In the genomic region with DNA sequence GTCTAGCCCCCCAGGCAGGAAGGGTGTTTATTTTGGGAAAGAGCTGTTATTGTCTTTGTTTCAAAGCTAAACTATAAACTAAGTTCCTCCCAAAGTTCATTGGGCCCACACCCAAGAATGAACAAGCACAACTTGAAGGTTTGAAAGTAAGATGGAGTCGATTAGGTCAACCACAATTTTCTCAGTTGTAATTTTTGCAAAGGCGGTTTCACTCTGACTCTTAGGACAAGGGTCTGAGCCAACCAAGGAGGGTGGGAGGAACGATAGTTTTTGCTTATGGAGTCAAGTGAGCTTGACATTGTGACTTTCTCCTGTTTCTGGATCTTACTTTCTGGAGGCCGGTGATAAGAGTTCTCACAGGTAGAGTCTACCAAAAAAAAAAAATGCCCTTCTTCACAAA, we compare ENCODE assay signal across 11 cellular contexts. TPM values are rescaled to one million over a fixed set of nuclear protein-coding genes. Genes with fewer than 3 reads are reported as not detected.
A peak's percentile ranks its signal among the peaks of the same experiment; 100 is the strongest.
DNase-seq lines count a peak whose midpoint lies in the region; ATAC-seq, FAIRE-seq and TF ChIP-seq lines count a peak whose summit lies in the region.
"Had no signal": no experiment of that assay in that cellular context is flagged by ENCODE, and none has a peak within 500 bp of the region (broad histone marks: within the 10 kb centered on the region; RNA-seq: fewer than 3 reads in every experiment).

No MANE protein-coding gene starts in this region.

- H3K79me2 ChIP-seq in neural progenitor cell (ENCODE audit: low read depth) = no peaks in the 10 kb centered on the region
- no peaks in the 10 kb centered on the region for H3K79me2 ChIP-seq in Karpas-422 (ENCODE audit: low read length)

- H3K4me3 Mint-ChIP-seq in activated CD4-positive, alpha-beta T cell treated with anti-CD3 and anti-CD28 coated beads, Interleukin-2, amount 10 ng/mL, durations not matched to agents 24 days and 14 days = peak overlapping the region; percentile 63
- no peak overlapping the region for H3K4me3 Mint-ChIP-seq in neural progenitor cell
- H3K4me3 Mint-ChIP-seq: activated naive CD4-positive, alpha-beta T cell treated with anti-CD3 and anti-CD28 coated beads, Interleukin-2, amount 50 U/mL, for 24 hours had no signal

- H3K27me3 Mint-ChIP-seq in activated CD4-positive, alpha-beta T cell treated with anti-CD3 and anti-CD28 coated beads, Interleukin-2, amount 10 ng/mL, durations not matched to agents 24 days and 14 days = no peaks in the 10 kb centered on the region
- peaks cover 2% of the 10 kb centered on the region for H3K27me3 Mint-ChIP-seq in neural progenitor cell (ENCODE audit: insufficient read depth, low read depth)

- ATAC-seq in GM21717 (IDR thresholded peaks at IDR 0.05; ENCODE audit: unreplicated experiment) (peak; percentile 93), HG03378 (IDR thresholded peaks at IDR 0.05; ENCODE audit: unreplicated experiment) (peak; percentile 91)

- FAIRE-seq in small intestine (lab: Jason Lieb, UNC) = no peak

- peaks cover 28% of the 10 kb centered on the region for H3K4me1 Mint-ChIP-seq in activated CD4-positive, alpha-beta T cell treated with anti-CD3 and anti-CD28 coated beads, Interleukin-2, amount 10 ng/mL, durations not matched to agents 24 days and 14 days
- no peaks in the 10 kb centered on the region for H3K4me1 Mint-ChIP-seq in neural progenitor cell

- H3F3A ChIP-seq in neural progenitor cell (ENCODE audit: low read depth) = peaks cover 29% of the 10 kb centered on the region

- H3K27ac Mint-ChIP-seq in activated CD4-positive, alpha-beta T cell treated with anti-CD3 and anti-CD28 coated beads, Interleukin-2, amount 10 ng/mL, durations not matched to agents 24 days and 14 days = peak overlapping the region; percentile 84
- H3K27ac Mint-ChIP-seq in neural progenitor cell = no peak overlapping the region
- H3K27ac Mint-ChIP-seq: activated naive CD4-positive, alpha-beta T cell treated with anti-CD3 and anti-CD28 coated beads, Interleukin-2, amount 50 U/mL, for 24 hours had no signal

- 62 to 89% (median 72%) methylated on average over 4 of the region's 4 CpGs for WGBS in small intestine, 3 donors

- H3K9me3 ChIP-seq in neural progenitor cell (ENCODE audit: low read depth) = no peaks in the 10 kb centered on the region
- H3K9me3 ChIP-seq in Karpas-422 (ENCODE audit: low read length) = no peaks in the 10 kb centered on the region
- no peaks in the 10 kb centered on the region for H3K9me3 ChIP-seq in small intestine (ENCODE audit: control insufficient read depth, low read depth)
- H3K9me3 ChIP-seq: MG63 had no signal

- H3K27ac ChIP-seq in neural progenitor cell (peak overlapping the region; percentile 62), Karpas-422 (ENCODE audit: low read length) (no peak overlapping the region), small intestine (ENCODE audit: low read depth in 1 of 2, low read length in 1 of 2) (no peak overlapping the region)

- H3K27me3 ChIP-seq in neural progenitor cell (no peaks in the 10 kb centered on the region), Karpas-422 (ENCODE audit: low read length) (no peaks in the 10 kb centered on the region), small intestine (ENCODE audit: control insufficient read depth in 2 of 2, insufficient read depth in 2 of 2, low read length in 2 of 2) (no peaks in the 10 kb centered on the region)
- H3K27me3 ChIP-seq: MG63 had no signal

- no peaks in the 10 kb centered on the region for H3K9me2 ChIP-seq in Karpas-422 (replicated peaks; ENCODE audit: insufficient read depth, low read length)

- H3K9ac ChIP-seq in neural progenitor cell (no peak overlapping the region), Karpas-422 (ENCODE audit: low read length) (no peak overlapping the region)

- no peak for TF ChIP-seq CTCF in neural progenitor cell (IDR thresholded peaks at IDR 0.05)

- no peaks in the 10 kb centered on the region for H3K36me3 ChIP-seq in neural progenitor cell
- no peaks in the 10 kb centered on the region for H3K36me3 ChIP-seq in Karpas-422 (ENCODE audit: insufficient read depth, low read length)
- no peaks in the 10 kb centered on the region for H3K36me3 ChIP-seq in small intestine (ENCODE audit: control insufficient read depth in 2 of 2, insufficient read depth in 2 of 2, low read length in 2 of 2)
- H3K36me3 ChIP-seq: MG63 had no signal

- H3K4me3 ChIP-seq in neural progenitor cell (no peak overlapping the region), Karpas-422 (ENCODE audit: low read length) (no peak overlapping the region), small intestine (ENCODE audit: low read depth in 1 of 2, low read length in 2 of 2) (no peak overlapping the region)
- H3K4me3 ChIP-seq: MG63 had no signal

- H3K4me1 ChIP-seq in neural progenitor cell (peaks cover 19% of the 10 kb centered on the region), Karpas-422 (ENCODE audit: low read length) (peaks cover 16% of the 10 kb centered on the region), small intestine (ENCODE audit: control insufficient read depth in 2 of 2, insufficient read depth in 1 of 2, low read depth in 1 of 2, low read length in 1 of 2) (no peaks in the 10 kb centered on the region)

- H4K20me1 ChIP-seq in neural progenitor cell (ENCODE audit: low read depth) = no peaks in the 10 kb centered on the region
- no peaks in the 10 kb centered on the region for H4K20me1 ChIP-seq in Karpas-422 (ENCODE audit: insufficient read depth, low read depth, low read length)

- DNase-seq in activated CD4-positive, alpha-beta T cell treated with anti-CD3 and anti-CD28 coated beads, Interleukin-2, amount 10 ng/mL, durations not matched to agents 24 days and 14 days = peak; percentile 66
- no peak for DNase-seq in activated CD4-positive, alpha-beta T cell treated with anti-CD3 and anti-CD28 coated beads for 4 hours
- DNase-seq in neural progenitor cell (ENCODE audit: low spot score) = no peak
- no peak for DNase-seq in Karpas-422
- no peak for DNase-seq in mucosa of gallbladder (ENCODE audit: low spot score)
- no peak for DNase-seq in small intestine
- DNase-seq: ACHN had no signal

- H3K9me3 Mint-ChIP-seq in activated CD4-positive, alpha-beta T cell treated with anti-CD3 and anti-CD28 coated beads, Interleukin-2, amount 10 ng/mL, durations not matched to agents 24 days and 14 days = peaks cover 7% of the 10 kb centered on the region
- H3K9me3 Mint-ChIP-seq in neural progenitor cell = no peaks in the 10 kb centered on the region
- H3K9me3 Mint-ChIP-seq: activated naive CD4-positive, alpha-beta T cell treated with anti-CD3 and anti-CD28 coated beads, Interleukin-2, amount 50 U/mL, for 24 hours had no signal

- H3K36me3 Mint-ChIP-seq in activated CD4-positive, alpha-beta T cell treated with anti-CD3 and anti-CD28 coated beads, Interleukin-2, amount 10 ng/mL, durations not matched to agents 24 days and 14 days (ENCODE audit: low read depth) = no peaks in the 10 kb centered on the region
- no peaks in the 10 kb centered on the region for H3K36me3 Mint-ChIP-seq in neural progenitor cell
- H3K36me3 Mint-ChIP-seq: activated naive CD4-positive, alpha-beta T cell treated with anti-CD3 and anti-CD28 coated beads, Interleukin-2, amount 50 U/mL, for 24 hours had no signal

- H3K4me2 ChIP-seq in neural progenitor cell (no peak overlapping the region), Karpas-422 (ENCODE audit: low read depth, low read length, poor library complexity, severe bottlenecking) (no peak overlapping the region)

- H2AFZ ChIP-seq in neural progenitor cell (replicated peaks) = no peak overlapping the region
- H2AFZ ChIP-seq in Karpas-422 (ENCODE audit: low read length) = no peak overlapping the region

- intact Hi-C loops in activated CD4-positive, alpha-beta T cell treated with anti-CD3 and anti-CD28 coated beads, Interleukin-2, amount 10 ng/mL, durations not matched to agents 24 days and 14 days (cut with micrococcal nuclease) = no loop called here

RNA-seq across cellular contexts. Expression of a gene that starts 5.8 kb away (rescaled TPM):
- 53.9 and 56.3 TPM in 2 replicates for total RNA-seq in activated CD4-positive, alpha-beta T cell treated with anti-CD3 and anti-CD28 coated beads, Interleukin-2, amount 10 ng/mL, durations not matched to agents 24 days and 14 days
- total RNA-seq in neural progenitor cell (ENCODE audit: low replicate concordance) (34.0 and 56.1 TPM in 2 replicates), mucosa of gallbladder (26.0 TPM)
- 22.3 and 47.5 TPM in 2 replicates for total RNA-seq in Karpas-422 (2014; rRNA removed; shearing (Covaris generic); ENCODE audit: low replicate concordance)
- polyA plus RNA-seq in small intestine = 10 to 100 TPM in 1 of 3 donors, 1 to 10 TPM in 2; 6.2 to 12.6 (median 7.2) TPM

RNA-seq across cellular contexts. Expression of a gene that starts 24.3 kb away (rescaled TPM):
- total RNA-seq in activated CD4-positive, alpha-beta T cell treated with anti-CD3 and anti-CD28 coated beads, Interleukin-2, amount 10 ng/mL, durations not matched to agents 24 days and 14 days = 47.3 and 50.2 TPM in 2 replicates
- total RNA-seq in neural progenitor cell (ENCODE audit: low replicate concordance) (38.4 and 54.3 TPM in 2 replicates), mucosa of gallbladder (20.8 TPM)
- total RNA-seq in Karpas-422 (2014; rRNA removed; shearing (Covaris generic); ENCODE audit: low replicate concordance) = 27.1 and 51.4 TPM in 2 replicates
- 1 to 10 TPM; 6.8 to 8.9 (median 8.5) TPM for polyA plus RNA-seq in small intestine
